ENCODE assay signal across 29 cellular contexts in genomic region chrX:38628587-38628986, GRCh38.
"Had no signal": no experiment of that assay in that cellular context is flagged by ENCODE, and none has a peak within 500 bp of the region (broad histone marks: within the 10 kb centered on the region; RNA-seq: fewer than 3 reads in every experiment).

No MANE protein-coding gene starts in this region.

- H3K9me3 ChIP-seq: esophagus squamous epithelium, gastrocnemius medialis, heart right ventricle, left lung, lower lobe of right lung, mucosa of descending colon had no signal

- H3K4me3 ChIP-seq: coronary artery, dorsolateral prefrontal cortex, esophagus squamous epithelium, gastrocnemius medialis, heart right ventricle, left lung, lower lobe of right lung, mucosa of descending colon had no signal

- H3K4me1 ChIP-seq: esophagus squamous epithelium, left lung, lower lobe of right lung had no signal

- H3K4me3 Mint-ChIP-seq: effector memory CD8-positive, alpha-beta T cell; endodermal cell; mesothelial cell of epicardium had no signal

- H3K9me3 Mint-ChIP-seq: effector memory CD8-positive, alpha-beta T cell had no signal

- FAIRE-seq: colon, endometrium, islet of Langerhans, keratinocyte had no signal

- ATAC-seq: effector memory CD8-positive, alpha-beta T cell; esophagus mucosa; gastrocnemius medialis; heart right ventricle; left cardiac atrium; left lung; left ventricle myocardium superior; lower lobe of right lung; mucosa of descending colon had no signal

- H3K27ac ChIP-seq: coronary artery, dorsolateral prefrontal cortex, epithelial cell of prostate, esophagus squamous epithelium, heart right ventricle, left lung, lower lobe of right lung had no signal

- H3K36me3 Mint-ChIP-seq: mesothelial cell of epicardium, naive B cell had no signal

- H3K27me3 ChIP-seq: esophagus squamous epithelium, gastrocnemius medialis, left lung had no signal

- H3K27ac Mint-ChIP-seq: effector memory CD8-positive, alpha-beta T cell; endodermal cell; mesothelial cell of epicardium; naive B cell had no signal

- DNase-seq: dermis blood vessel endothelial cell; dorsolateral prefrontal cortex; effector CD8-positive, alpha-beta T cell; effector memory CD8-positive, alpha-beta T cell; endodermal cell; erythroblast; esophagus squamous epithelium; foreskin fibroblast; foreskin melanocyte; gastrocnemius medialis; glutamatergic neuron; head of caudate nucleus; heart right ventricle; hippocampal formation; left cardiac atrium; left lung; left ventricle myocardium superior; lower lobe of right lung; mesenchymal stem cell; mucosa of descending colon; naive B cell had no signal

- H3K36me3 ChIP-seq: esophagus squamous epithelium, gastrocnemius medialis, heart right ventricle, left lung, lower lobe of right lung had no signal

- H3K4me1 Mint-ChIP-seq: endodermal cell, mesothelial cell of epicardium had no signal
